8 cellular contexts compared by ENCODE assay signal in the genomic region with DNA sequence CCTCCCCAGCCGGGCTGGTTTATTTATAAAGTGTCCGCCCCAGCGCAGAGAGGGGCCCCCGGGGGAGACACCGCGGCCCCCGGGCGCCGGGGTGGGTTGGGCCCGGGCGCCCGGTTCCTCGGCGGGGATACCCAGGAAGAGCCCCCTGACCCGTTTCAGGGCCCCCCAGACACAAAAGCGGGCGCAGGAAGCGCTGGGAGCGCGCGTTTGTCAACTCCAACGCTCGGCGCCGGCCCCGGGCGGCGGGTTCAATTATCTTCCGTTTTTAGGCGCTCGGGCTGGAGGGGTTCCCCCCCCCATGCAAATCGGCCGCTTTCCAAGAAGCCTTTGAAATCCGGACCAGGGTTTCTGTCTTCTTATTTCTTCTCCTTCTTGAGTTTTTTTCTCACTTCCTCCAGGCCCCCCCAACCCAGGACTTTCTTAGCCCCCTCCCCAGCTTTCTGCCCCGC. TPM values are rescaled to one million over a fixed set of nuclear protein-coding genes. Genes with fewer than 3 reads are reported as not detected.
A peak's percentile ranks its signal among the peaks of the same experiment; 100 is the strongest.
DNase-seq lines count a peak whose midpoint lies in the region; ATAC-seq and TF ChIP-seq lines count a peak whose summit lies in the region.

No MANE protein-coding gene starts in this region.

- TF ChIP-seq CTCF in HL-60 (IDR thresholded peaks at IDR 0.05; ENCODE audit: insufficient read depth, low read length) (no peak), activated B cell treated with CpG ODN at 0.5 μM for 24 hours (IDR thresholded peaks at IDR 0.05) (no peak), fibroblast of villous mesenchyme (IDR thresholded peaks at IDR 0.05; ENCODE audit: insufficient read depth, low read depth, low read length) (no peak), osteoblast (IDR thresholded peaks at IDR 0.05; ENCODE audit: extremely low read depth, low read depth, low read length) (no peak)

- peak; percentile 12 for ATAC-seq in activated B cell treated with CpG ODN at 0.5 μM for 24 hours (ENCODE audit: low read depth)
- ATAC-seq in HG03175 (IDR thresholded peaks at IDR 0.05; ENCODE audit: unreplicated experiment), result no peak

- H3K36me3 Mint-ChIP-seq in CD4-positive, alpha-beta memory T cell, result no peaks in the 10 kb centered on the region
- H3K36me3 Mint-ChIP-seq in activated B cell treated with CpG ODN at 0.5 μM for 24 hours (ENCODE audit: low read depth), result peaks cover 13% of the 10 kb centered on the region

- peaks cover 20% of the 10 kb centered on the region for H3K79me2 ChIP-seq in osteoblast (ENCODE audit: insufficient read depth, low read length)

- peak overlapping the region in 4 of 7 donors; percentile 23 to 78 (median 54) for H3K27ac Mint-ChIP-seq in CD4-positive, alpha-beta memory T cell
- peak overlapping the region; percentile 77 for H3K27ac Mint-ChIP-seq in activated B cell treated with CpG ODN at 0.5 μM for 24 hours

- no peaks in the 10 kb centered on the region for H3K27me3 ChIP-seq in CD4-positive, alpha-beta memory T cell (ENCODE audit: insufficient read depth, low read length)
- no peaks in the 10 kb centered on the region for H3K27me3 ChIP-seq in HL-60 (ENCODE audit: insufficient read depth, poor library complexity, severe bottlenecking)
- no peaks in the 10 kb centered on the region for H3K27me3 ChIP-seq in osteoblast (ENCODE audit: insufficient read depth, low read length)

- H3K4me1 ChIP-seq in CD4-positive, alpha-beta memory T cell (ENCODE audit: insufficient read depth, low read length), result peaks cover 15% of the 10 kb centered on the region
- H3K4me1 ChIP-seq in osteoblast (ENCODE audit: insufficient read depth, low read length), result peaks cover 10% of the 10 kb centered on the region

- H3K4me1 Mint-ChIP-seq in CD4-positive, alpha-beta memory T cell, result peaks cover 3 to 13% (median 6%) of the 10 kb centered on the region in 4 donors
- H3K4me1 Mint-ChIP-seq in activated B cell treated with CpG ODN at 0.5 μM for 24 hours, result peaks cover 14% of the 10 kb centered on the region

- H3K27me3 Mint-ChIP-seq in CD4-positive, alpha-beta memory T cell, result no peaks in the 10 kb centered on the region
- no peaks in the 10 kb centered on the region for H3K27me3 Mint-ChIP-seq in activated B cell treated with CpG ODN at 0.5 μM for 24 hours

- no peaks in the 10 kb centered on the region for H3K9me3 Mint-ChIP-seq in CD4-positive, alpha-beta memory T cell
- H3K9me3 Mint-ChIP-seq in activated B cell treated with CpG ODN at 0.5 μM for 24 hours, result no peaks in the 10 kb centered on the region

- DNase-seq in CD4-positive, alpha-beta memory T cell, result no peak
- DNase-seq in HL-60 (ENCODE audit: low read depth in 1 of 2, low spot score in 1 of 2) (peak in 1 of 2 experiments; percentile 90), activated B cell treated with CpG ODN at 0.5 μM for 24 hours (peak; percentile 64), fibroblast of villous mesenchyme (ENCODE audit: low read depth) (no peak), osteoblast (ENCODE audit: insufficient read length, low spot score, missing footprints) (peak; percentile 98), HT-29 (ENCODE audit: low spot score) (no peak), NCI-H1694 treated with DMSO at 0.1 percent for 48 hours (lab: John Stamatoyannopoulos, UW) (no peak)

- H3K4me3 Mint-ChIP-seq in CD4-positive, alpha-beta memory T cell, result peak overlapping the region; percentile 79 to 88 (median 84)
- H3K4me3 Mint-ChIP-seq in activated B cell treated with CpG ODN at 0.5 μM for 24 hours, result peak overlapping the region; percentile 86

- intact Hi-C loops in CD4-positive, alpha-beta memory T cell (cut with micrococcal nuclease), result loop anchor here (10.0 kb wide), 1 partner anchor 168 kb away; a partner anchor contains a TSS
- intact Hi-C loops in activated B cell treated with CpG ODN at 0.5 μM for 24 hours (cut with micrococcal nuclease), result loop anchor here (1.0 to 10.0 kb wide), 2 partner anchors 21 to 178 kb away; a partner anchor contains a TSS

- peaks cover 3% of the 10 kb centered on the region for H4K20me1 ChIP-seq in osteoblast (ENCODE audit: insufficient read depth, low read length)

- POLR2A ChIA-PET in CD4-positive, alpha-beta memory T cell (lab: Charles Lee; ENCODE audit: partially characterized antibody), result interaction anchor here (1.0 to 1.7 kb wide), 2 partner anchors 16 to 57 kb away, joined by 3 to 4 read pairs; a partner anchor contains a TSS
- POLR2A ChIA-PET in activated B cell treated with CpG ODN at 0.5 μM for 24 hours (lab: Charles Lee), result interaction anchor here (1.0 to 1.7 kb wide), 3 partner anchors 10 to 57 kb away, joined by 4 to 11 read pairs (median 9); a partner anchor contains a TSS

- H3K27ac ChIP-seq in CD4-positive, alpha-beta memory T cell (ENCODE audit: low read depth, low read length), result peak overlapping the region; percentile 21
- peak overlapping the region; percentile 99 for H3K27ac ChIP-seq in HL-60 (replicated peaks)
- H3K27ac ChIP-seq in osteoblast (ENCODE audit: low read depth, low read length), result peak overlapping the region; percentile 28

- peak overlapping the region; percentile 76 for H3K4me2 ChIP-seq in osteoblast (ENCODE audit: insufficient read depth, low read length)

- no peaks in the 10 kb centered on the region for H3K36me3 ChIP-seq in CD4-positive, alpha-beta memory T cell (ENCODE audit: insufficient read depth, low read length)
- H3K36me3 ChIP-seq in osteoblast (ENCODE audit: insufficient read depth, low read length), result no peaks in the 10 kb centered on the region

- peak overlapping the region in 1 of 2 donors; percentile 60 for H3K4me3 ChIP-seq in CD4-positive, alpha-beta memory T cell (ENCODE audit: low read length in 2 of 2)
- peak overlapping the region; percentile 74 for H3K4me3 ChIP-seq in HL-60 (replicated peaks; ENCODE audit: insufficient read depth, low read length)
- H3K4me3 ChIP-seq in fibroblast of villous mesenchyme (ENCODE audit: low read depth, low read length), result peak overlapping the region; percentile 91
- H3K4me3 ChIP-seq in osteoblast (ENCODE audit: insufficient read depth, low read length), result peak overlapping the region; percentile 87

- H2AFZ ChIP-seq in osteoblast (ENCODE audit: low read length), result no peak overlapping the region

- CTCF ChIA-PET in CD4-positive, alpha-beta memory T cell (lab: Charles Lee; ENCODE audit: partially characterized antibody), result interaction anchor here (0.9 kb wide), 1 partner anchor 50 kb away, joined by 4 read pairs; no protein-coding TSS in a partner anchor
- CTCF ChIA-PET in activated B cell treated with CpG ODN at 0.5 μM for 24 hours (lab: Charles Lee), result no interaction called here

- H3K9me3 ChIP-seq in CD4-positive, alpha-beta memory T cell (ENCODE audit: control insufficient read depth in 1 of 2, low read length in 2 of 2), result no peaks in the 10 kb centered on the region
- no peaks in the 10 kb centered on the region for H3K9me3 ChIP-seq in osteoblast (ENCODE audit: low read depth, low read length)

RNA-seq across cellular contexts. Expression of a gene that starts 0.8 kb away (rescaled TPM):
- 1 to 10 TPM; 9.2 to 9.6 TPM for total RNA-seq in CD4-positive, alpha-beta memory T cell
- polyA plus RNA-seq in CD4-positive, alpha-beta memory T cell, result 1 to 10 TPM in 1 of 2 donors, under 1 TPM in 1; 0.27 to 1.1 TPM
- total RNA-seq in activated B cell treated with CpG ODN at 0.5 μM for 24 hours, result 67.7 and 74.9 TPM in 2 replicates
- 39.3 and 45.8 TPM in 2 replicates for total RNA-seq in fibroblast of villous mesenchyme
- total RNA-seq in osteoblast, result 19.4 and 21.7 TPM in 2 replicates
- 10.4 and 11.8 TPM in 2 replicates for total RNA-seq in HT-29 (2014; rRNA removed; shearing (Covaris generic))

RNA-seq across cellular contexts. Expression of a gene that starts 9.5 kb away (rescaled TPM):
- total RNA-seq in CD4-positive, alpha-beta memory T cell, result 1 to 10 TPM in 1 of 2 experiments, under 1 TPM in 1; 0.79 to 1.2 TPM
- under 1 TPM; 0.59 TPM for polyA plus RNA-seq in CD4-positive, alpha-beta memory T cell
- total RNA-seq in activated B cell treated with CpG ODN at 0.5 μM for 24 hours (0.49 TPM in 2 replicates), fibroblast of villous mesenchyme (not detected in 2 replicates), osteoblast (not detected in 2 replicates)
- not detected in 2 replicates for total RNA-seq in HT-29 (2014; rRNA removed; shearing (Covaris generic))

RNA-seq across cellular contexts. Expression of a gene that starts 13.6 kb away (rescaled TPM):
- 100 to 1,000 TPM; 153 to 160 TPM for total RNA-seq in CD4-positive, alpha-beta memory T cell
- polyA plus RNA-seq in CD4-positive, alpha-beta memory T cell, result 100 to 1,000 TPM; 203 to 230 TPM
- total RNA-seq in activated B cell treated with CpG ODN at 0.5 μM for 24 hours (174 and 189 TPM in 2 replicates), fibroblast of villous mesenchyme (26.3 and 31.6 TPM in 2 replicates), osteoblast (31.1 and 32.7 TPM in 2 replicates)
- total RNA-seq in HT-29 (2014; rRNA removed; shearing (Covaris generic)), result 37.7 and 51.4 TPM in 2 replicates

RNA-seq across cellular contexts. Expression of a gene that starts 33.3 kb away (rescaled TPM):
- not detected for total RNA-seq in CD4-positive, alpha-beta memory T cell
- not detected for polyA plus RNA-seq in CD4-positive, alpha-beta memory T cell
- total RNA-seq in activated B cell treated with CpG ODN at 0.5 μM for 24 hours, result not detected in 2 replicates
- total RNA-seq in fibroblast of villous mesenchyme, result not detected in 2 replicates
- total RNA-seq in osteoblast, result not detected in 2 replicates
- not detected in 2 replicates for total RNA-seq in HT-29 (2014; rRNA removed; shearing (Covaris generic))

RNA-seq across cellular contexts. Expression of a gene that starts 33.6 kb away (rescaled TPM):
- 10 to 100 TPM; 68.3 to 71.7 TPM for total RNA-seq in CD4-positive, alpha-beta memory T cell
- polyA plus RNA-seq in CD4-positive, alpha-beta memory T cell, result 100 to 1,000 TPM in 1 of 2 donors, 10 to 100 TPM in 1; 48.6 to 125 TPM
- 76.1 and 79.3 TPM in 2 replicates for total RNA-seq in activated B cell treated with CpG ODN at 0.5 μM for 24 hours
- total RNA-seq in fibroblast of villous mesenchyme, result 26.8 and 30.0 TPM in 2 replicates
- total RNA-seq in osteoblast, result 20.6 and 25.0 TPM in 2 replicates
- total RNA-seq in HT-29 (2014; rRNA removed; shearing (Covaris generic)), result 31.8 and 32.4 TPM in 2 replicates

Comparison
In these comparisons a context has a peak if more than half of its experiments do, and no peak if none do; other contexts are left out.
1. DNase-seq: peak in activated B cell treated with CpG ODN at 0.5 μM for 24 hours (single experiment) and osteoblast (single experiment); none in CD4-positive, alpha-beta memory T cell (0 of 5), fibroblast of villous mesenchyme (single experiment), HT-29 (single experiment) and NCI-H1694 treated with DMSO at 0.1 percent for 48 hours (single experiment).
2. H3K27ac ChIP-seq: peak in every context shown above with its lines; median percentile 99 in HL-60; 28 in osteoblast; 21 in CD4-positive, alpha-beta memory T cell.